Comparison of ENCODE assay signal across 18 cellular contexts in genomic region chr7:142337406-142338001, GRCh38.
A peak's percentile ranks its signal among the peaks of the same experiment; 100 is the strongest.
DNase-seq lines count a peak whose midpoint lies in the region; ATAC-seq lines count a peak whose summit lies in the region.
"Had no signal": no experiment of that assay in that cellular context is flagged by ENCODE, and none has a peak within 500 bp of the region (broad histone marks: within the 10 kb centered on the region; RNA-seq: fewer than 3 reads in every experiment).

No MANE protein-coding gene starts in this region.

- no peaks in the 10 kb centered on the region for H3K27me3 Mint-ChIP-seq in activated T-cell treated with anti-CD3 and anti-CD28 coated beads, Interleukin-2, amount 50 U/mL, for 72 hours (ENCODE audit: low read depth)
- peaks cover 41% of the 10 kb centered on the region for H3K27me3 Mint-ChIP-seq in T-helper 17 cell
- peaks cover 7% of the 10 kb centered on the region for H3K27me3 Mint-ChIP-seq in stimulated activated naive CD8-positive, alpha-beta T cell treated with anti-CD3 and anti-CD28 coated beads, Interleukin-15, Interleukin-2, amounts not matched to agents 100 ng/mL and 50 ng/mL, for 24 hours

- H3K9me3 ChIP-seq in T-helper 17 cell (ENCODE audit: control insufficient read depth, low read length, poor library complexity, severe bottlenecking): no peaks in the 10 kb centered on the region

- peak; percentile 67 to 68 for ATAC-seq in activated T-cell treated with anti-CD3 and anti-CD28 coated beads, Interleukin-2, amount 50 U/mL, for 72 hours (replicated peaks in 1 of 2)
- ATAC-seq in T-helper 17 cell (no peak), GM19397 (IDR thresholded peaks at IDR 0.05; ENCODE audit: unreplicated experiment) (no peak)
- ATAC-seq in activated naive CD4-positive, alpha-beta T cell treated with anti-CD3 and anti-CD28 coated beads, Interleukin-2, amount 50 U/mL, for 72 hours: peak; percentile 37 to 79

- H3K27ac Mint-ChIP-seq in activated T-cell treated with anti-CD3 and anti-CD28 coated beads, Interleukin-2, amount 50 U/mL, for 72 hours: peak overlapping the region; percentile 68
- H3K27ac Mint-ChIP-seq in T-helper 17 cell: peak overlapping the region; percentile 24
- H3K27ac Mint-ChIP-seq in activated naive CD4-positive, alpha-beta T cell treated with anti-CD3 and anti-CD28 coated beads, Interleukin-2, amount 50 U/mL, for 72 hours: peak overlapping the region; percentile 60 to 95
- peak overlapping the region; percentile 80 for H3K27ac Mint-ChIP-seq in stimulated activated naive CD8-positive, alpha-beta T cell treated with anti-CD3 and anti-CD28 coated beads, Interleukin-15, Interleukin-2, amounts not matched to agents 100 ng/mL and 50 ng/mL, for 24 hours

- H3K9me3 Mint-ChIP-seq in activated T-cell treated with anti-CD3 and anti-CD28 coated beads, Interleukin-2, amount 50 U/mL, for 72 hours: no peaks in the 10 kb centered on the region
- no peaks in the 10 kb centered on the region for H3K9me3 Mint-ChIP-seq in activated naive CD4-positive, alpha-beta T cell treated with anti-CD3 and anti-CD28 coated beads, Interleukin-2, amount 50 U/mL, for 72 hours
- no peaks in the 10 kb centered on the region for H3K9me3 Mint-ChIP-seq in stimulated activated naive CD8-positive, alpha-beta T cell treated with anti-CD3 and anti-CD28 coated beads, Interleukin-15, Interleukin-2, amounts not matched to agents 100 ng/mL and 50 ng/mL, for 24 hours
- H3K9me3 Mint-ChIP-seq: CD14-positive monocyte had no signal

- H3K4me3 Mint-ChIP-seq in activated T-cell treated with anti-CD3 and anti-CD28 coated beads, Interleukin-2, amount 50 U/mL, for 72 hours: peak overlapping the region; percentile 4 to 31
- H3K4me3 Mint-ChIP-seq in T-helper 17 cell: peak overlapping the region; percentile 10
- no peak overlapping the region for H3K4me3 Mint-ChIP-seq in stimulated activated naive CD8-positive, alpha-beta T cell treated with anti-CD3 and anti-CD28 coated beads, Interleukin-15, Interleukin-2, amounts not matched to agents 100 ng/mL and 50 ng/mL, for 24 hours
- H3K4me3 Mint-ChIP-seq: CD14-positive monocyte had no signal

- DNase-seq in activated T-cell treated with anti-CD3 and anti-CD28 coated beads, Interleukin-2, amount 50 U/mL, for 72 hours: no peak
- DNase-seq in activated T-cell treated with anti-CD3 and anti-CD28 coated beads, Interleukin-2, amount 50 U/mL, for 1 hour: no peak
- DNase-seq in T-helper 17 cell: no peak
- no peak for DNase-seq in activated naive CD4-positive, alpha-beta T cell treated with anti-CD3 and anti-CD28 coated beads, Interleukin-2, amount 50 U/mL, for 72 hours (ENCODE audit: low spot score in 2 of 2)
- no peak for DNase-seq in stimulated activated CD4-positive, alpha-beta T cell treated with anti-CD3 and anti-CD28 coated beads, Interleukin-4, amount 100 ng/mL, for 24 hours
- DNase-seq: ACHN, AML-193, EL, KBM-7, MV-4-11, NCI-H1417, NCI-H2029, NCI-H2171, NCI-H446, NCI-H69 had no signal

- peaks cover 12% of the 10 kb centered on the region for H3K4me1 Mint-ChIP-seq in activated T-cell treated with anti-CD3 and anti-CD28 coated beads, Interleukin-2, amount 50 U/mL, for 72 hours (ENCODE audit: low read depth)
- H3K4me1 Mint-ChIP-seq in T-helper 17 cell: peaks cover 6% of the 10 kb centered on the region
- peaks cover 18% of the 10 kb centered on the region for H3K4me1 Mint-ChIP-seq in stimulated activated naive CD8-positive, alpha-beta T cell treated with anti-CD3 and anti-CD28 coated beads, Interleukin-15, Interleukin-2, amounts not matched to agents 100 ng/mL and 50 ng/mL, for 24 hours (ENCODE audit: low read depth)

- H3K36me3 Mint-ChIP-seq in activated T-cell treated with anti-CD3 and anti-CD28 coated beads, Interleukin-2, amount 50 U/mL, for 72 hours (ENCODE audit: insufficient read depth in 2 of 2): no peaks in the 10 kb centered on the region
- peaks cover 2% of the 10 kb centered on the region for H3K36me3 Mint-ChIP-seq in T-helper 17 cell (ENCODE audit: low read depth)
- no peaks in the 10 kb centered on the region for H3K36me3 Mint-ChIP-seq in activated naive CD4-positive, alpha-beta T cell treated with anti-CD3 and anti-CD28 coated beads, Interleukin-2, amount 50 U/mL, for 72 hours
- no peaks in the 10 kb centered on the region for H3K36me3 Mint-ChIP-seq in stimulated activated naive CD8-positive, alpha-beta T cell treated with anti-CD3 and anti-CD28 coated beads, Interleukin-15, Interleukin-2, amounts not matched to agents 100 ng/mL and 50 ng/mL, for 24 hours (ENCODE audit: low read depth)
- H3K36me3 Mint-ChIP-seq: CD14-positive monocyte had no signal

Comparison
In these comparisons a context has a peak if more than half of its experiments do, and no peak if none do; other contexts are left out.
1. ATAC-seq: peak in activated T-cell treated with anti-CD3 and anti-CD28 coated beads, Interleukin-2, amount 50 U/mL, for 72 hours (2 of 2) and activated naive CD4-positive, alpha-beta T cell treated with anti-CD3 and anti-CD28 coated beads, Interleukin-2, amount 50 U/mL, for 72 hours (2 of 2); none in T-helper 17 cell (single experiment) and GM19397 (single experiment).
2. H3K27ac Mint-ChIP-seq: peak in every context shown above with its lines; median percentile 80 in stimulated activated naive CD8-positive, alpha-beta T cell treated with anti-CD3 and anti-CD28 coated beads, Interleukin-15, Interleukin-2, amounts not matched to agents 100 ng/mL and 50 ng/mL, for 24 hours; 78 in activated naive CD4-positive, alpha-beta T cell treated with anti-CD3 and anti-CD28 coated beads, Interleukin-2, amount 50 U/mL, for 72 hours; 68 in activated T-cell treated with anti-CD3 and anti-CD28 coated beads, Interleukin-2, amount 50 U/mL, for 72 hours; 24 in T-helper 17 cell.